ENCODE assay signal across 15 cellular contexts in the genomic region with DNA sequence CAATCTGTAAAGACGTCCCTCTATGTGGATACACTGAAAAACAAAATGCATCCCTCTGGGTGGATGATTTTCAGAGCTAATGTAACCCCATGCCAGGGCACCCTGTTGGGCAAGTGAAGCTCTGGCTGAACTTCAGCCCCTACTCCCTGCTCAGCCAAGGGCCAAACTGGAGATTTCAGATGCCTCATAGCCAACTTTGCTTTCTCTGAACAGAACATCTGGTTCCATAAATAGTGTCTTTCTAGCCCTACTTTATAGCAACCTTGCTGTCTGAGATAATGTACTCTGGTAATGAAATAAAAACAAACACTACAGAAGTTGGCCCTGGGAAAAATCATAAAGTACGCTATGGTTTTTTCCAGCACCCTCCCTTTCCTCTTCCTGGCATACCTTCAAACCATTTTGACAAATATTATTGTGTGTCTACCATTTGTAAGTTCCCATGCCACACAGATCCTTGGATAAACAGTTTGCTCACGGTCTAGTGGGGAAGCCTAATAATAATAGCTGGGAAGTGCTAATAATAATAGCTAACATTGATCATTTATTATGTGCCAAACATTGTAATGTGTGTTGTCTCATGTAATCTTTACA. TPM values are rescaled to one million over a fixed set of nuclear protein-coding genes. Genes with fewer than 3 reads are reported as not detected.
DNase-seq lines count a peak whose midpoint lies in the region; ATAC-seq and TF ChIP-seq lines count a peak whose summit lies in the region.
"Had no signal": no experiment of that assay in that cellular context is flagged by ENCODE, and none has a peak within 500 bp of the region (broad histone marks: within the 10 kb centered on the region; RNA-seq: fewer than 3 reads in every experiment).

No MANE protein-coding gene starts in this region.

- no peaks in the 10 kb centered on the region for H3K9me3 ChIP-seq in neuronal stem cell (replicated peaks in 1 of 2; ENCODE audit: control insufficient read depth in 2 of 2, insufficient read depth in 1 of 2, low read depth in 1 of 2, low read length in 2 of 2)
- H3K9me3 ChIP-seq: HAP-1, SK-N-SH had no signal

- no peak overlapping the region for H2BK5ac ChIP-seq in neuronal stem cell (ENCODE audit: low read length)

- peak overlapping the region; percentile 23 for H3K4me3 Mint-ChIP-seq in stimulated activated naive CD8-positive, alpha-beta T cell treated with anti-CD3 and anti-CD28 coated beads, Interleukin-15, Interleukin-2, amounts not matched to agents 100 ng/mL and 50 ng/mL, for 24 hours
- H3K4me3 Mint-ChIP-seq in stimulated activated naive CD8-positive, alpha-beta T cell treated with anti-CD3 and anti-CD28 coated beads, Interleukin-15, amount 100 ng/mL, for 72 hours, result peak overlapping the region in 1 of 2 donors; percentile 17
- no peak overlapping the region for H3K4me3 Mint-ChIP-seq in mesothelial cell of epicardium

- ATAC-seq in stimulated activated naive CD8-positive, alpha-beta T cell treated with anti-CD3 and anti-CD28 coated beads, Interleukin-15, amount 100 ng/mL, for 72 hours, result no peak
- ATAC-seq in HG02981 (IDR thresholded peaks at IDR 0.05; ENCODE audit: unreplicated experiment), result no peak
- ATAC-seq in HG03442 (IDR thresholded peaks at IDR 0.05; ENCODE audit: unreplicated experiment), result no peak

- no peak for TF ChIP-seq CTCF in mesothelial cell of epicardium (IDR thresholded peaks at IDR 0.05; ENCODE audit: unreplicated experiment)

- no CpG with 5 or more reads among the region's 3 CpGs for WGBS in neuronal stem cell (ENCODE audit: extremely low coverage in 2 of 2, insufficient read length in 2 of 2, insufficient replicate concordance in 1 of 2), 2 donors

- H3K23ac ChIP-seq in neuronal stem cell (ENCODE audit: low read depth, low read length, poor library complexity), result no peak overlapping the region

- H3K79me1 ChIP-seq in neuronal stem cell (ENCODE audit: low read depth, low read length), result no peaks in the 10 kb centered on the region

- no peaks in the 10 kb centered on the region for H3K36me3 Mint-ChIP-seq in stimulated activated naive CD8-positive, alpha-beta T cell treated with anti-CD3 and anti-CD28 coated beads, Interleukin-15, Interleukin-2, amounts not matched to agents 100 ng/mL and 50 ng/mL, for 24 hours (ENCODE audit: low read depth)
- H3K36me3 Mint-ChIP-seq in mesothelial cell of epicardium, result no peaks in the 10 kb centered on the region

- H3K27me3 ChIP-seq in neuronal stem cell (ENCODE audit: control insufficient read depth in 3 of 3, insufficient read depth in 3 of 3, low read depth in 1 of 3, low read length in 3 of 3), result peaks cover 0 to 7% (median 0%) of the 10 kb centered on the region in 3 experiments
- H3K27me3 ChIP-seq: brain microvascular endothelial cell had no signal

- H4K91ac ChIP-seq in neuronal stem cell (ENCODE audit: low read depth, low read length, poor library complexity), result no peak overlapping the region

- no peak overlapping the region for H2AK5ac ChIP-seq in neuronal stem cell (ENCODE audit: low read depth, low read length)

- DNase-seq in stimulated activated naive CD8-positive, alpha-beta T cell treated with anti-CD3 and anti-CD28 coated beads, Interleukin-15, amount 100 ng/mL, for 72 hours, result no peak
- DNase-seq in brain pericyte (ENCODE audit: low read depth, low spot score), result peak; percentile 56
- DNase-seq in neuronal stem cell (ENCODE audit: low spot score), result no peak
- no peak for DNase-seq in mesothelial cell of epicardium (ENCODE audit: low spot score in 2 of 2, unreplicated experiment in 2 of 2)
- no peak for DNase-seq in GOT3 (lab: John Stamatoyannopoulos, UW)
- DNase-seq: activated CD4-positive, CD25-positive, alpha-beta regulatory T cell; activated T-cell treated with anti-CD3 and anti-CD28 coated beads, Interleukin-2, amount 50 U/mL, for 1 hour; mesendoderm; SK-N-SH had no signal

- H3K4me1 Mint-ChIP-seq in stimulated activated naive CD8-positive, alpha-beta T cell treated with anti-CD3 and anti-CD28 coated beads, Interleukin-15, Interleukin-2, amounts not matched to agents 100 ng/mL and 50 ng/mL, for 24 hours (ENCODE audit: low read depth), result peaks cover 53% of the 10 kb centered on the region
- peaks cover 35% of the 10 kb centered on the region for H3K4me1 Mint-ChIP-seq in stimulated activated naive CD8-positive, alpha-beta T cell treated with anti-CD3 and anti-CD28 coated beads, Interleukin-15, amount 100 ng/mL, for 72 hours
- peaks cover 14% of the 10 kb centered on the region for H3K4me1 Mint-ChIP-seq in mesothelial cell of epicardium

- no peak overlapping the region for H3K14ac ChIP-seq in neuronal stem cell (ENCODE audit: low read length)

- peaks cover 5 to 8% of the 10 kb centered on the region in 2 donors for H3K4me1 ChIP-seq in neuronal stem cell (ENCODE audit: control insufficient read depth in 2 of 2, insufficient read depth in 1 of 2, low read depth in 1 of 2, low read length in 2 of 2)
- H3K4me1 ChIP-seq: HAP-1 had no signal

- no peak overlapping the region for H2BK120ac ChIP-seq in neuronal stem cell (ENCODE audit: low read depth, low read length)

- no peak overlapping the region for H2BK12ac ChIP-seq in neuronal stem cell (ENCODE audit: low read length)

- no peak overlapping the region for H3K9ac ChIP-seq in neuronal stem cell (ENCODE audit: low read depth, low read length, poor library complexity)
- H3K9ac ChIP-seq: parathyroid adenoma, SK-N-SH had no signal

- no peak overlapping the region for H3K4me2 ChIP-seq in neuronal stem cell (ENCODE audit: insufficient read depth, low read length, poor library complexity, severe bottlenecking)
- H3K4me2 ChIP-seq: SK-N-SH had no signal

- no peak overlapping the region for H3K4ac ChIP-seq in neuronal stem cell (ENCODE audit: low read length)

- H3K27ac ChIP-seq in neuronal stem cell (replicated peaks; ENCODE audit: low read length), result no peak overlapping the region
- H3K27ac ChIP-seq: brain microvascular endothelial cell, parathyroid adenoma had no signal

- H2BK15ac ChIP-seq in neuronal stem cell (ENCODE audit: low read length), result no peak overlapping the region

- peak overlapping the region; percentile 68 for H3K27ac Mint-ChIP-seq in stimulated activated naive CD8-positive, alpha-beta T cell treated with anti-CD3 and anti-CD28 coated beads, Interleukin-15, Interleukin-2, amounts not matched to agents 100 ng/mL and 50 ng/mL, for 24 hours
- peak overlapping the region in 1 of 2 donors; percentile 31 for H3K27ac Mint-ChIP-seq in stimulated activated naive CD8-positive, alpha-beta T cell treated with anti-CD3 and anti-CD28 coated beads, Interleukin-15, amount 100 ng/mL, for 72 hours
- no peak overlapping the region for H3K27ac Mint-ChIP-seq in mesothelial cell of epicardium

- H4K8ac ChIP-seq in neuronal stem cell (ENCODE audit: low read depth, low read length), result no peak overlapping the region

- H3K27me3 Mint-ChIP-seq in stimulated activated naive CD8-positive, alpha-beta T cell treated with anti-CD3 and anti-CD28 coated beads, Interleukin-15, Interleukin-2, amounts not matched to agents 100 ng/mL and 50 ng/mL, for 24 hours, result peaks cover 22% of the 10 kb centered on the region
- peaks cover 20% of the 10 kb centered on the region for H3K27me3 Mint-ChIP-seq in stimulated activated naive CD8-positive, alpha-beta T cell treated with anti-CD3 and anti-CD28 coated beads, Interleukin-15, amount 100 ng/mL, for 72 hours
- peaks cover 32% of the 10 kb centered on the region for H3K27me3 Mint-ChIP-seq in mesothelial cell of epicardium (ENCODE audit: low read depth)

- H3K9me3 Mint-ChIP-seq in stimulated activated naive CD8-positive, alpha-beta T cell treated with anti-CD3 and anti-CD28 coated beads, Interleukin-15, Interleukin-2, amounts not matched to agents 100 ng/mL and 50 ng/mL, for 24 hours, result no peaks in the 10 kb centered on the region
- H3K9me3 Mint-ChIP-seq in stimulated activated naive CD8-positive, alpha-beta T cell treated with anti-CD3 and anti-CD28 coated beads, Interleukin-15, amount 100 ng/mL, for 72 hours, result no peaks in the 10 kb centered on the region
- H3K9me3 Mint-ChIP-seq in mesothelial cell of epicardium, result no peaks in the 10 kb centered on the region

- H3K36me3 ChIP-seq in neuronal stem cell (replicated peaks in 1 of 2; ENCODE audit: control insufficient read depth in 2 of 2, insufficient read depth in 2 of 2, low read length in 2 of 2), result no peaks in the 10 kb centered on the region
- H3K36me3 ChIP-seq: brain microvascular endothelial cell, HAP-1 had no signal

- no peak overlapping the region for H3K18ac ChIP-seq in neuronal stem cell (ENCODE audit: low read length)

- peak overlapping the region; percentile 37 for H2AFZ ChIP-seq in neuronal stem cell (ENCODE audit: low read length)

- H3K4me3 ChIP-seq in neuronal stem cell (ENCODE audit: low read length in 2 of 2), result no peak overlapping the region
- H3K4me3 ChIP-seq: HAP-1 had no signal

RNA-seq across cellular contexts. Expression of a gene that starts 3.4 kb away (rescaled TPM):
- 0.52 TPM for polyA plus RNA-seq in neuronal stem cell (2013, experiment 1 of 2)
- polyA plus RNA-seq in neuronal stem cell (2013, experiment 2 of 2), result 0.58 TPM
- 1.1 to 1.5 TPM (median 1.2 TPM) in 3 replicates for total RNA-seq in mesothelial cell of epicardium
